Comparison of ENCODE assay signal across 8 cellular contexts in the genomic region with DNA sequence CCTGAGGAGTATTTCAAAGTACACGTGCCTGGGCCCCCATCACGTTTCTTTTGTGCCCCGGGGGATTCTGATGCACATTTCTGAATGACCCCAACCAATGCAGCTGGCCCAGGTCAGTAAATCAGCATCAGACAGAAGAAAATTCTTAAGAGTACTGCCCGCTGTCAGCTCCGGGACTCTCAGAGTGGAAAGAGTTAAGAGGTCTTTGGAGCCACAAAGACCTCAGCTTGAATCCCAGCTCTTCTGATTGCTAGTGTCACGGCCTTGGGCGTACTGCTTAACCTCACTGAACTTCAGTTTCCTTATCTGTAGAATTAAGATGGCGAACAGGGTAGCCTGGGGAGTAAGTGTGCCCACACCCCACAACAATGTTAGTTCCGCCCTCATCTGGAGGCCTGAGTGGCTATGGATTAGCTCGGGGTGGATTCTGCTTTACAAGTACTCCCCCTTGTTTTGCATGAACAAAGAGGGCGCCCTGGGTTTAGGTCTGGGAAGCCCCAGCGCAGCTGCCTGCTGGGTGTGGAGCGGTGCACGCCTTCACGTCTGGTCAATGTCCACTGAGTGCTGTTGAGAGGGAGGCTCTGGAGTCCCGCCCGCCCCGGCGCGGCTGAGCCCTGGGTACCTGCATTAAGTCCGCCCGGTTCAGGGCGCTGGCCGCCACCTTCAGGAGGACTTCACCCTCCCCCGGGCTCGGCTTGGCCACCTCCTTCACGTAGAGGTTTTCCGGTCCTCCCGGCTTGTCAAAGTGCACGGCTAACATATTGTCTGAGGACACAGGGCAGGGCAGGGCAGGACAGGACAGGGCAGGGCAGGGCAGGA. TPM values are rescaled to one million over a fixed set of nuclear protein-coding genes. Genes with fewer than 3 reads are reported as not detected.
A peak's percentile ranks its signal among the peaks of the same experiment; 100 is the strongest.
DNase-seq lines count a peak whose midpoint lies in the region; ATAC-seq and TF ChIP-seq lines count a peak whose summit lies in the region.

No MANE protein-coding gene starts in this region.

- peak; percentile 66 for DNase-seq in AG04450 (ENCODE audit: low read depth, low spot score)
- peak; percentile 94 for DNase-seq in MV-4-11 (lab: John Stamatoyannopoulos, UW)
- DNase-seq in SKM-1 (lab: John Stamatoyannopoulos, UW; ENCODE audit: unreplicated experiment): peak; percentile 77
- DNase-seq in medulla oblongata (ENCODE audit: extremely low spot score): peak; percentile 52

- POLR2A ChIA-PET in AG04450 (lab: Yijun Ruan, JAX): interaction anchor here (0.6 to 2.4 kb wide), 12 partner anchors 8 to 260 kb away, joined by 3 to 16 read pairs (median 6); a partner anchor contains a TSS

- H3K27ac ChIP-seq in AG04450 (ENCODE audit: low read depth, low read length) (peak overlapping the region; percentile 94), duodenal mucosa (ENCODE audit: low read depth, low read length) (peak overlapping the region; percentile 90), thymus (ENCODE audit: low read depth) (peak overlapping the region; percentile 91)

- H3K36me3 ChIP-seq in duodenal mucosa (ENCODE audit: control insufficient read depth in 1 of 2, insufficient read depth in 2 of 2, low read length in 2 of 2) (peaks cover 12 to 32% of the 10 kb centered on the region in 2 donors), thymus (ENCODE audit: control insufficient read depth, insufficient read depth) (peaks cover 13% of the 10 kb centered on the region)

- H3K4me1 ChIP-seq in duodenal mucosa (ENCODE audit: control insufficient read depth in 1 of 2, insufficient read depth in 2 of 2, low read length in 2 of 2) (peaks cover 17 to 19% of the 10 kb centered on the region in 2 donors), thymus (ENCODE audit: control insufficient read depth, insufficient read depth, low read length) (peaks cover 9% of the 10 kb centered on the region)

- no peaks in the 10 kb centered on the region for H3K27me3 ChIP-seq in AG04450 (ENCODE audit: control insufficient read depth, insufficient read depth, low read length)
- H3K27me3 ChIP-seq in duodenal mucosa (ENCODE audit: control insufficient read depth in 1 of 2, insufficient read depth in 2 of 2, low read length in 2 of 2): no peaks in the 10 kb centered on the region
- H3K27me3 ChIP-seq in thymus (ENCODE audit: control insufficient read depth, insufficient read depth): no peaks in the 10 kb centered on the region

- WGBS in thymus: 17% methylated on average over 30 of the region's 30 CpGs

- H3K9me3 ChIP-seq in AG04450 (ENCODE audit: control insufficient read depth, insufficient read depth, low read length) (no peaks in the 10 kb centered on the region), duodenal mucosa (ENCODE audit: control insufficient read depth in 1 of 2, low read length in 2 of 2) (no peaks in the 10 kb centered on the region), thymus (ENCODE audit: control insufficient read depth) (no peaks in the 10 kb centered on the region)

- H3K4me3 ChIP-seq in AG04450 (ENCODE audit: low read depth, low read length) (peak overlapping the region; percentile 73), GM12875 (ENCODE audit: low read depth, low read length) (peak overlapping the region; percentile 73), duodenal mucosa (ENCODE audit: low read depth in 1 of 2, low read length in 2 of 2) (peak overlapping the region; percentile 77 to 88), thymus (ENCODE audit: low read length) (peak overlapping the region; percentile 69)

- TF ChIP-seq CTCF in AG04450 (IDR thresholded peaks at IDR 0.05; ENCODE audit: low read depth, low read length) (no peak; the same call in 1 of the 2 replicates), GM12875 (IDR thresholded peaks at IDR 0.05; ENCODE audit: borderline replicate concordance, insufficient read depth, low read depth, low read length) (0 out of 2 replicates have a peak, but pooled peaks have one; percentile 4)

- CTCF ChIA-PET in AG04450 (lab: Charles Lee): interaction anchor here (0.5 to 3.1 kb wide), 25 partner anchors 10 to 264 kb away, joined by 3 to 47 read pairs (median 6); a partner anchor contains a TSS

- ATAC-seq in HG02588 (IDR thresholded peaks at IDR 0.05; ENCODE audit: unreplicated experiment): peak; percentile 81

- H3K9ac ChIP-seq in duodenal mucosa (ENCODE audit: low read depth in 1 of 2, low read length in 2 of 2): peak overlapping the region; percentile 36 to 89

RNA-seq across cellular contexts. Expression of a gene that starts 0.9 kb away (rescaled TPM):
- polyA plus RNA-seq in AG04450 (2011; rRNA removed): 44.6 and 55.2 TPM in 2 replicates
- polyA minus RNA-seq in AG04450 (2011; rRNA and poly(A)+ RNA removed): 30.9 and 46.0 TPM in 2 replicates
- 31.3 TPM for polyA plus RNA-seq in thymus

RNA-seq across cellular contexts. Expression of a gene that starts 7.7 kb away (rescaled TPM):
- polyA plus RNA-seq in AG04450 (2011; rRNA removed): 209 and 272 TPM in 2 replicates
- 22.8 and 35.4 TPM in 2 replicates for polyA minus RNA-seq in AG04450 (2011; rRNA and poly(A)+ RNA removed)
- 163 TPM for polyA plus RNA-seq in thymus

RNA-seq across cellular contexts. Expression of a gene that starts 34.2 kb away (rescaled TPM):
- polyA plus RNA-seq in AG04450 (2011; rRNA removed): 19.4 and 19.7 TPM in 2 replicates
- 5.8 and 9.2 TPM in 2 replicates for polyA minus RNA-seq in AG04450 (2011; rRNA and poly(A)+ RNA removed)
- polyA plus RNA-seq in thymus: 9.3 TPM

RNA-seq across cellular contexts. Expression of a gene that starts 36.6 kb away (rescaled TPM):
- polyA plus RNA-seq in AG04450 (2011; rRNA removed) (13.6 and 16.1 TPM in 2 replicates), thymus (4.7 TPM)
- 30.8 and 31.7 TPM in 2 replicates for polyA minus RNA-seq in AG04450 (2011; rRNA and poly(A)+ RNA removed)

RNA-seq across cellular contexts. Expression of a gene that starts 39.4 kb away (rescaled TPM):
- polyA plus RNA-seq in AG04450 (2011; rRNA removed) (0.31 and 0.52 TPM in 2 replicates), thymus (1.3 TPM)
- polyA minus RNA-seq in AG04450 (2011; rRNA and poly(A)+ RNA removed): not detected in 2 replicates

Comparison
In these comparisons a context has a peak if more than half of its experiments do, and no peak if none do; other contexts are left out.
1. Peak in every context shown above with its lines: DNase-seq, ATAC-seq, H3K4me3 ChIP-seq and H3K27ac ChIP-seq.